8 cellular contexts compared by ENCODE assay signal in genomic region chr3:10248184-10248983, GRCh38.
DNase-seq lines count a peak whose midpoint lies in the region; ATAC-seq and TF ChIP-seq lines count a peak whose summit lies in the region.

Gene TATDN2, plus strand, starts transcription at chr3:10248459. Its CDS starts 742 bp downstream, at chr3:10249201.

- peak; percentile 97 to 98 for DNase-seq in AML-193 (lab: John Stamatoyannopoulos, UW)
- peak; percentile 66 for DNase-seq in NCI-H446 treated with DMSO at 0.1 percent for 48 hours (lab: John Stamatoyannopoulos, UW)
- DNase-seq in activated CD4-positive, CD25-positive, alpha-beta regulatory T cell treated with anti-CD3 and anti-CD28 coated beads, Interleukin-2, amount 50 U/mL, for 16 hours (ENCODE audit: low read depth, low spot score), result peak; percentile 87
- DNase-seq in central memory CD8-positive, alpha-beta T cell (ENCODE audit: low spot score in 2 of 2), result peak; percentile 71 to 82
- DNase-seq in islet precursor cell, result peak; percentile 98
- DNase-seq in stimulated activated CD4-positive, alpha-beta T cell treated with anti-CD3 and anti-CD28 coated beads, Interleukin-12 subunit alpha, Interleukin-12 subunit beta, amount 100 ng/mL, for 4 hours, result peak; percentile 91

- peak; percentile 94 for TF ChIP-seq POLR2A in GM19099 (IDR thresholded peaks at IDR 0.05; ENCODE audit: extremely low read depth, insufficient read length, low read depth)

- peak within 1 kb of the TSS; percentile 92 for H3K27ac Mint-ChIP-seq in central memory CD8-positive, alpha-beta T cell (ENCODE audit: low read depth)

- peak; percentile 94 for ATAC-seq in HG03378 (IDR thresholded peaks at IDR 0.05; ENCODE audit: unreplicated experiment)
- ATAC-seq in central memory CD8-positive, alpha-beta T cell (replicated peaks; ENCODE audit: extremely low read depth, poor library complexity, severe bottlenecking), result peak; percentile 94

- H3K27me3 Mint-ChIP-seq in central memory CD8-positive, alpha-beta T cell, result no peaks in the 10 kb centered on the region

- H3K4me1 Mint-ChIP-seq in central memory CD8-positive, alpha-beta T cell, result peaks cover 52% of the 10 kb centered on the region

- peak within 1 kb of the TSS; percentile 98 for H3K4me3 Mint-ChIP-seq in central memory CD8-positive, alpha-beta T cell

- peaks cover 21% of the 10 kb centered on the region for H3K36me3 Mint-ChIP-seq in central memory CD8-positive, alpha-beta T cell (ENCODE audit: insufficient read depth)

- peaks cover 5% of the 10 kb centered on the region for H3K9me3 Mint-ChIP-seq in central memory CD8-positive, alpha-beta T cell

Comparison
In these comparisons a context has a peak if more than half of its experiments do, and no peak if none do; other contexts are left out.
1. Peak in every context shown above with its lines: DNase-seq and ATAC-seq.